ENCODE assay signal across 8 cellular contexts in genomic region chr9:129495422-129496186, GRCh38.
DNase-seq lines count a peak whose midpoint lies in the region; ATAC-seq and TF ChIP-seq lines count a peak whose summit lies in the region.

No MANE protein-coding gene starts in this region.

- peaks cover 7% of the 10 kb centered on the region for H3K4me1 ChIP-seq in RWPE2 (ENCODE audit: insufficient read depth, poor library complexity, severe bottlenecking)

- H3K27me3 ChIP-seq in RWPE2 (ENCODE audit: insufficient read depth, poor library complexity, severe bottlenecking), result no peaks in the 10 kb centered on the region

- DNase-seq in DMS 273 treated with DMSO at 0.1 percent for 48 hours (lab: John Stamatoyannopoulos, UW) (peak; percentile 49), RWPE2 (ENCODE audit: low spot score) (peak; percentile 89), fibroblast of peridontal ligament (ENCODE audit: extremely low read depth) (peak; percentile 78), naive B cell (peak; percentile 54)
- peak; percentile 76 for DNase-seq in Jurkat, Clone E6-1 (ENCODE audit: low read depth, low spot score)
- DNase-seq in activated effector memory CD4-positive, alpha-beta T cell treated with anti-CD3 and anti-CD28 coated beads, Interleukin-2, amount 50 U/mL, for 16 hours, result peak; percentile 94
- DNase-seq in stimulated activated CD8-positive, alpha-beta memory T cell treated with anti-CD3 and anti-CD28 coated beads, Interleukin-7, amount 100 ng/mL, for 4 hours (ENCODE audit: low read depth in 2 of 2), result peak; percentile 63 to 80

- peak overlapping the region; percentile 43 to 88 (median 76) for H3K4me3 Mint-ChIP-seq in naive B cell

- H3K9me3 Mint-ChIP-seq in naive B cell, result peaks cover 0 to 1% (median 0%) of the 10 kb centered on the region in 7 donors

- H3K4me1 Mint-ChIP-seq in naive B cell, result peaks cover 4 to 14% (median 6%) of the 10 kb centered on the region in 3 donors

- peaks cover 6 to 47% (median 38%) of the 10 kb centered on the region in 3 donors for H3K27me3 Mint-ChIP-seq in naive B cell

- TF ChIP-seq CTCF in RWPE2 (IDR thresholded peaks at IDR 0.05; ENCODE audit: poor library complexity, severe bottlenecking), result no peak

- peak overlapping the region; percentile 54 for H3K4me3 ChIP-seq in Jurkat, Clone E6-1 (ENCODE audit: low read length)
- H3K4me3 ChIP-seq in RWPE2 (ENCODE audit: severe bottlenecking), result peak overlapping the region; percentile 28

- H3K36me3 Mint-ChIP-seq in naive B cell, result peaks cover 0 to 8% of the 10 kb centered on the region in 2 donors

- H3K36me3 ChIP-seq in RWPE2 (ENCODE audit: low read depth), result peaks cover 3% of the 10 kb centered on the region; the same call in 1 of the 2 replicates

- H3K27ac ChIP-seq in RWPE2 (ENCODE audit: poor library complexity, severe bottlenecking), result peak overlapping the region; percentile 56

- no peaks in the 10 kb centered on the region for H3K9me3 ChIP-seq in RWPE2 (ENCODE audit: severe bottlenecking)

- H3K27ac Mint-ChIP-seq in naive B cell, result peak overlapping the region in 3 of 6 donors; percentile 42 to 83 (median 77)

- ATAC-seq in RWPE2 (ENCODE audit: low read depth) (peak; percentile 68), naive B cell (ENCODE audit: low read depth in 2 of 2) (peak; percentile 77 to 80), HG03280 (IDR thresholded peaks at IDR 0.05; ENCODE audit: unreplicated experiment) (no peak)
